In genomic region chr5:180811012-180811622, GRCh38 we compare ENCODE assay signal across 8 cellular contexts. TPM values are rescaled to one million over a fixed set of nuclear protein-coding genes. Genes with fewer than 3 reads are reported as not detected.
DNase-seq lines count a peak whose midpoint lies in the region; ATAC-seq, FAIRE-seq and TF ChIP-seq lines count a peak whose summit lies in the region.

No MANE protein-coding gene starts in this region.

- H3K4me2 ChIP-seq in GM12878 (ENCODE audit: control insufficient read depth, insufficient read depth) (peak overlapping the region; percentile 93), mesenchymal stem cell (ENCODE audit: low read length, poor library complexity, severe bottlenecking) (peak overlapping the region; percentile 81)

- H4K91ac ChIP-seq in mesenchymal stem cell (ENCODE audit: low read length), result peak overlapping the region; percentile 99

- H4K20me1 ChIP-seq in GM12878 (ENCODE audit: control insufficient read depth, insufficient read depth), result no peaks in the 10 kb centered on the region

- DNase-seq in GM12878 (ENCODE audit: low read depth, low spot score), result no peak
- peak; percentile 56 for DNase-seq in mesenchymal stem cell
- DNase-seq in activated gamma-delta T cell treated with Interleukin-2 at 50 U/mL for 16 hours, result no peak
- DNase-seq in SK-N-DZ (ENCODE audit: low spot score), result no peak

- ATAC-seq in GM12878 (no peak), HG03196 (IDR thresholded peaks at IDR 0.05; ENCODE audit: unreplicated experiment) (no peak), GM19324 (IDR thresholded peaks at IDR 0.05; ENCODE audit: low FRiP score, unreplicated experiment) (no peak)

- H3K27ac ChIP-seq in 22Rv1 (peak overlapping the region; percentile 99), HEK293 (ENCODE audit: extremely low read depth, low read depth, low read length) (peak overlapping the region; percentile 96), GM12878 (ENCODE audit: control insufficient read depth, insufficient read depth) (peak overlapping the region; percentile 95), mesenchymal stem cell (ENCODE audit: low read length, poor library complexity, severe bottlenecking) (peak overlapping the region; percentile 29)

- FAIRE-seq in GM12878 (lab: Jason Lieb, UNC), result no peak

- peaks cover 16% of the 10 kb centered on the region for H3K4me1 ChIP-seq in HEK293 (ENCODE audit: control insufficient read depth, insufficient read depth, low read length)
- H3K4me1 ChIP-seq in GM12878 (ENCODE audit: control insufficient read depth, insufficient read depth, low read length), result peaks cover 38% of the 10 kb centered on the region
- H3K4me1 ChIP-seq in mesenchymal stem cell (ENCODE audit: control insufficient read depth, insufficient read depth, low read depth, low read length), result peaks cover 22% of the 10 kb centered on the region

- 2% methylated on average over 22 of the region's 22 CpGs for WGBS in GM12878 (ENCODE audit: insufficient coverage, insufficient replicate concordance, low lambda C conversion rate, missing lambda C conversion rate)
- 15% methylated on average over 20 of the region's 22 CpGs for WGBS in mesenchymal stem cell

- H3K27me3 ChIP-seq in GM12878 (replicated peaks in 1 of 2; ENCODE audit: control insufficient read depth in 2 of 2, insufficient read depth in 2 of 2, low read length in 1 of 2) (no peaks in the 10 kb centered on the region), mesenchymal stem cell (ENCODE audit: control insufficient read depth in 1 of 2, insufficient read depth in 1 of 2, low read length in 2 of 2) (no peaks in the 10 kb centered on the region)

- CTCF ChIA-PET in HEK293 (lab: Yijun Ruan, JAX), result no interaction called here
- CTCF ChIA-PET in GM12878 (lab: Yijun Ruan, JAX), result interaction anchor here (1.0 to 4.0 kb wide), 3 partner anchors 9 to 58 kb away, joined by 3 to 23 read pairs (median 7); partner anchors contain the start of gene MGAT1

- peak overlapping the region; percentile 68 for H2AFZ ChIP-seq in GM12878 (ENCODE audit: control insufficient read depth, low read depth, low read length)
- peak overlapping the region; percentile 68 for H2AFZ ChIP-seq in mesenchymal stem cell (ENCODE audit: low read depth, low read length)

- intact Hi-C loops in GM12878 (cut with micrococcal nuclease; ENCODE audit: unreplicated experiment), result loop anchor here (2.0 kb wide), 2 partner anchors 20 to 50 kb away; partner anchors contain the start of gene ZFP62

- peak overlapping the region; percentile 39 for H2BK120ac ChIP-seq in mesenchymal stem cell (ENCODE audit: low read depth, low read length)

- POLR2A ChIA-PET in HEK293 (lab: Yijun Ruan, JAX), result interaction anchor here (0.6 to 1.5 kb wide), 7 partner anchors 7 to 75 kb away, joined by 3 to 14 read pairs (median 4); partner anchors contain the start of gene ZFP62
- POLR2A ChIA-PET in GM12878 (lab: Charles Lee), result interaction anchor here (0.6 to 4.8 kb wide), 5 partner anchors 8 to 57 kb away, joined by 3 to 38 read pairs (median 4); no protein-coding TSS in a partner anchor

- H3K18ac ChIP-seq in mesenchymal stem cell (ENCODE audit: low read depth in 1 of 2, low read length in 2 of 2), result peak overlapping the region in 1 of 2 experiments; percentile 99

- H3K4me3 ChIP-seq in HEK293 (ENCODE audit: low read depth, low read length) (peak overlapping the region; percentile 88), GM12878 (peak overlapping the region; percentile 75), mesenchymal stem cell (ENCODE audit: insufficient read depth in 1 of 2, low read depth in 1 of 2, low read length in 2 of 2) (peak overlapping the region; percentile 70 to 94)

- no peak overlapping the region for H2AK5ac ChIP-seq in mesenchymal stem cell (ENCODE audit: low read length, severe bottlenecking)

- H2BK15ac ChIP-seq in mesenchymal stem cell (ENCODE audit: low read depth, poor library complexity, severe bottlenecking), result no peak overlapping the region

- no peak for TF ChIP-seq POLR2A in GM12878 (IDR thresholded peaks at IDR 0.05; ENCODE audit: low read depth, low read length)

- no peak for TF ChIP-seq RAD21 in GM12878 (IDR thresholded peaks at IDR 0.05; ENCODE audit: insufficient read depth, low read depth, low read length)

- no peak overlapping the region for H3K23ac ChIP-seq in mesenchymal stem cell (ENCODE audit: low read length in 2 of 2)

- TF ChIP-seq CTCF in 22Rv1 (IDR thresholded peaks at IDR 0.05) (no peak), HEK293 (tag by site-specific recombination; IDR thresholded peaks at IDR 0.05) (no peak), GM12878 (IDR thresholded peaks at IDR 0.05 in 2 of 3, conservative IDR thresholded peaks at IDR 0.05 in 1 of 3; ENCODE audit: control insufficient read depth in 2 of 3, extremely low read depth in 1 of 3, insufficient read depth in 1 of 3, low read depth in 3 of 3, low read length in 3 of 3) (no peak)

- H3K14ac ChIP-seq in mesenchymal stem cell (ENCODE audit: low read length in 2 of 2), result no peak overlapping the region

- H3K4ac ChIP-seq in mesenchymal stem cell (ENCODE audit: low read depth in 1 of 2, low read length in 2 of 2), result peak overlapping the region; percentile 72 to 98

- in situ Hi-C loops in GM12878 (cut with MboI), result loop anchor here (25.0 kb wide), 1 partner anchor 999 kb away; the partner anchor contains the start of genes MGAT4B and SQSTM1

- no peak for TF ChIP-seq EP300 in GM12878 (IDR thresholded peaks at IDR 0.05; ENCODE audit: borderline replicate concordance in 1 of 2, control insufficient read depth in 1 of 2, low read depth in 2 of 2, low read length in 2 of 2)

- SMC1A ChIA-PET in GM12878 (lab: Charles Lee; ENCODE audit: uncharacterized antibody, unreplicated experiment), result interaction anchor here (0.7 to 4.5 kb wide), 5 partner anchors 10 to 26 kb away, joined by 3 to 28 read pairs (median 6); no protein-coding TSS in a partner anchor

- H3K36me3 ChIP-seq in HEK293 (ENCODE audit: control insufficient read depth in 2 of 2, insufficient read depth in 1 of 2, low read length in 2 of 2), result peaks cover 0 to 24% of the 10 kb centered on the region in 2 experiments; a peak in 1 of 3 replicates
- no peaks in the 10 kb centered on the region; a peak in 1 of 4 replicates for H3K36me3 ChIP-seq in GM12878 (ENCODE audit: control insufficient read depth in 2 of 2, insufficient read depth in 2 of 2, low read length in 1 of 2)
- H3K36me3 ChIP-seq in mesenchymal stem cell (ENCODE audit: control insufficient read depth in 1 of 2, insufficient read depth in 2 of 2, low read depth in 1 of 2, low read length in 2 of 2), result peaks cover 7 to 20% of the 10 kb centered on the region in 2 experiments

- no peak overlapping the region for H2BK12ac ChIP-seq in mesenchymal stem cell (ENCODE audit: low read length in 2 of 2)

- H3K9me3 ChIP-seq in HEK293 (ENCODE audit: control insufficient read depth, insufficient read depth, low read depth, low read length) (no peaks in the 10 kb centered on the region), GM12878 (replicated peaks; ENCODE audit: control insufficient read depth, insufficient read depth, low read length) (no peaks in the 10 kb centered on the region), mesenchymal stem cell (ENCODE audit: control insufficient read depth, low read length) (no peaks in the 10 kb centered on the region)

- no peak overlapping the region for H2BK5ac ChIP-seq in mesenchymal stem cell (ENCODE audit: low read depth, low read length, poor library complexity, severe bottlenecking)

- H3K79me1 ChIP-seq in mesenchymal stem cell (replicated peaks; ENCODE audit: low read length, poor library complexity, severe bottlenecking), result peaks cover 22% of the 10 kb centered on the region

- RAD21 ChIA-PET in GM12878 (lab: Charles Lee; ENCODE audit: unreplicated experiment), result interaction anchor here (0.8 to 9.0 kb wide), 5 partner anchors 9 to 51 kb away, joined by 3 to 70 read pairs (median 4); no protein-coding TSS in a partner anchor

- H4K8ac ChIP-seq in mesenchymal stem cell (ENCODE audit: low read length), result peak overlapping the region; percentile 97

- peaks cover 46% of the 10 kb centered on the region for H3K79me2 ChIP-seq in GM12878 (ENCODE audit: control insufficient read depth, insufficient read depth, low read length)

- TSS peak; percentile 91 for BruUV-seq in GM12878 (replicated peaks; lab: Mats Ljungman, UMichigan)

- H3K9ac ChIP-seq in GM12878 (ENCODE audit: control insufficient read depth, insufficient read depth, low read length), result peak overlapping the region; percentile 90
- H3K9ac ChIP-seq in mesenchymal stem cell (ENCODE audit: low read length), result peak overlapping the region; percentile 94

RNA-seq across cellular contexts. Expression of gene MGAT1, which starts 8.5 kb away (rescaled TPM):
- 148 and 157 TPM in 2 replicates for total RNA-seq in GM12878 (2013; cell fraction: nucleolus; rRNA removed)
- total RNA-seq in GM12878 (2014; rRNA removed) (44.6 and 50.7 TPM in 2 replicates), GM12878 (2014; rRNA removed; fragmentation: Illumina TruSeq; extraction: Trizol) (32.5 and 33.6 TPM in 2 replicates), GM12878 (2021) (76.4 and 82.3 TPM in 2 replicates)
- polyA plus RNA-seq in GM12878 (2011; ENCODE audit: low read depth), result 61.9 TPM
- polyA plus RNA-seq in GM12878 (2011; rRNA removed) (74.1 and 88.4 TPM in 2 replicates), GM12878 (2014; fragmentation: Illumina TruSeq; extraction: Trizol) (32.3 and 38.1 TPM in 2 replicates), GM12878 (2014; fragmentation: Nextera tagmentation; extraction: Ambion mirVana) (1 to 10 TPM; 3.1 to 7.7 TPM), GM12878 (2014; rRNA removed) (74.7 and 90.4 TPM in 2 replicates), GM12878 (2016; fragmentation: Nextera tagmentation; extraction: Ambion mirVana) (10 to 100 TPM; 75.2 to 85.9 TPM)
- 118 and 136 TPM in 2 replicates for polyA plus RNA-seq in GM12878 (2011; cell fraction: cytosol; rRNA removed)
- polyA plus RNA-seq in GM12878 (2011; cell fraction: nucleus; rRNA removed), result 129 and 130 TPM in 2 replicates
- polyA plus RNA-seq in GM12878 (2012), result 109 and 110 TPM in 2 replicates
- polyA minus RNA-seq in GM12878 (2011; rRNA and poly(A)+ RNA removed), result 74.1 and 128 TPM in 2 replicates
- 60.1 and 60.4 TPM in 2 replicates for polyA minus RNA-seq in GM12878 (2011; cell fraction: cytosol; rRNA and poly(A)+ RNA removed)
- polyA minus RNA-seq in GM12878 (2011; cell fraction: nucleus; rRNA and poly(A)+ RNA removed), result 48.4 and 56.6 TPM in 2 replicates
- polyA plus RNA-seq in mesenchymal stem cell (2013, experiment 1 of 2), result 103 TPM
- polyA plus RNA-seq in mesenchymal stem cell (2013, experiment 2 of 2), result 105 TPM
- 40.8 and 45.6 TPM in 2 replicates for polyA plus RNA-seq in SK-N-DZ (2014; cell fraction: cytosol; rRNA removed)
- 42.4 and 44.6 TPM in 2 replicates for polyA plus RNA-seq in SK-N-DZ (2014; cell fraction: nucleus; rRNA removed)

RNA-seq across cellular contexts. Expression of gene ZFP62, which starts 50.0 kb away (rescaled TPM):
- 92.1 and 95.1 TPM in 2 replicates for total RNA-seq in GM12878 (2013; cell fraction: nucleolus; rRNA removed)
- total RNA-seq in GM12878 (2014; rRNA removed) (19.6 and 24.0 TPM in 2 replicates), GM12878 (2014; rRNA removed; fragmentation: Illumina TruSeq; extraction: Trizol) (26.8 and 27.4 TPM in 2 replicates), GM12878 (2021) (20.3 and 24.8 TPM in 2 replicates)
- 8.8 TPM for polyA plus RNA-seq in GM12878 (2011; ENCODE audit: low read depth)
- polyA plus RNA-seq in GM12878 (2011; rRNA removed) (39.7 and 69.5 TPM in 2 replicates), GM12878 (2014; fragmentation: Illumina TruSeq; extraction: Trizol) (21.8 and 32.2 TPM in 2 replicates), GM12878 (2014; fragmentation: Nextera tagmentation; extraction: Ambion mirVana) (10 to 100 TPM in 1 of 2 experiments, 1 to 10 TPM in 1; 9.2 to 16.4 TPM), GM12878 (2014; rRNA removed) (14.8 and 17.1 TPM in 2 replicates), GM12878 (2016; fragmentation: Nextera tagmentation; extraction: Ambion mirVana) (10 to 100 TPM; 24.6 to 26.0 TPM)
- polyA plus RNA-seq in GM12878 (2011; cell fraction: cytosol; rRNA removed), result 10.8 and 11.9 TPM in 2 replicates
- polyA plus RNA-seq in GM12878 (2011; cell fraction: nucleus; rRNA removed), result 53.4 and 65.6 TPM in 2 replicates
- polyA plus RNA-seq in GM12878 (2012), result 16.1 and 21.7 TPM in 2 replicates
- 20.1 and 25.2 TPM in 2 replicates for polyA minus RNA-seq in GM12878 (2011; rRNA and poly(A)+ RNA removed)
- 8.0 and 10.0 TPM in 2 replicates for polyA minus RNA-seq in GM12878 (2011; cell fraction: cytosol; rRNA and poly(A)+ RNA removed)
- polyA minus RNA-seq in GM12878 (2011; cell fraction: nucleus; rRNA and poly(A)+ RNA removed), result 17.4 and 22.6 TPM in 2 replicates
- 11.2 TPM for polyA plus RNA-seq in mesenchymal stem cell (2013, experiment 1 of 2)
- polyA plus RNA-seq in mesenchymal stem cell (2013, experiment 2 of 2), result 10.5 TPM
- 22.9 and 31.3 TPM in 2 replicates for polyA plus RNA-seq in SK-N-DZ (2014; cell fraction: cytosol; rRNA removed)
- polyA plus RNA-seq in SK-N-DZ (2014; cell fraction: nucleus; rRNA removed), result 42.3 and 55.6 TPM in 2 replicates

Comparison
In these comparisons a context has a peak if more than half of its experiments do, and no peak if none do; other contexts are left out.
1. H3K27ac ChIP-seq: peak in every context shown above with its lines; median percentile 99 in 22Rv1; 96 in HEK293; 95 in GM12878; 29 in mesenchymal stem cell.